1 cellular context compared by ENCODE assay signal in the genomic region with DNA sequence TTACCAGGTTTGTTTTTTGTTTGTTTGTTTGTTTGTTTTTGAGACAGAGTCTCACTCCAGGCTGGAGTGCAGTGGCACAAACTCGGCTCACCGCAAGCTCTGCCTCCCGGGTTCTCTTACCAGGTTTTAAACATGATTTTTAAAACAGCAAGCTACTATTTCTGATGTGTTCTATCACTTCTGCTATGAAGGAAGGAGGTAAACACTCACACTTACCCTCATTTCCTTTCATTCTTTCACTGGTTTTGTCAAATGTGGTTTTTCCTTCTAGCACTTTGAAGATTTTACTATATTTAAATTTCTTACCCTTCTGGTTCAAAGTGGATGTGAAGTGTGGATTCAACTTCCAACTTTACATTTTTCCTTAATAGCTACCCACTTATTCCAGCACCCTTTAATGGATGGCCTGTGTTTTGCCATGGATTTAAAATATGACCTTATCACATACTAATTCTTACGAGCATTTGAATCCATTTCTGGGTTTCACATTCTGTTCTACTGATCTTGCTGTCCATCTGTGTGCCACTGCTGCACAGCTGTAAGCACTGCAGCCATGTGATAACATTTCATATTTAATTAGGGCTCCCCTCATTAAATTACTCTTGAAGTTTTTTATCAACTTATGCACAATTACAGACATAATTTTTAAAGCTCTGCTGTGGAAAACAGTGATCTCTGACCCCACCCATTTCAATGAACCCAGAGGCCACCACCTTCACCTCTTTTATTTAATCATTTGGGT.
TF ChIP-seq lines count a peak whose summit lies in the region.

No MANE protein-coding gene starts in this region.

TF ChIP-seq in SK-N-SH treated with all-trans-retinoic acid at 6 μM for 48 hours, 23 proteins besides CTCF, POLR2A, EP300 and RAD21:
- TF ChIP-seq, protein P1, sequence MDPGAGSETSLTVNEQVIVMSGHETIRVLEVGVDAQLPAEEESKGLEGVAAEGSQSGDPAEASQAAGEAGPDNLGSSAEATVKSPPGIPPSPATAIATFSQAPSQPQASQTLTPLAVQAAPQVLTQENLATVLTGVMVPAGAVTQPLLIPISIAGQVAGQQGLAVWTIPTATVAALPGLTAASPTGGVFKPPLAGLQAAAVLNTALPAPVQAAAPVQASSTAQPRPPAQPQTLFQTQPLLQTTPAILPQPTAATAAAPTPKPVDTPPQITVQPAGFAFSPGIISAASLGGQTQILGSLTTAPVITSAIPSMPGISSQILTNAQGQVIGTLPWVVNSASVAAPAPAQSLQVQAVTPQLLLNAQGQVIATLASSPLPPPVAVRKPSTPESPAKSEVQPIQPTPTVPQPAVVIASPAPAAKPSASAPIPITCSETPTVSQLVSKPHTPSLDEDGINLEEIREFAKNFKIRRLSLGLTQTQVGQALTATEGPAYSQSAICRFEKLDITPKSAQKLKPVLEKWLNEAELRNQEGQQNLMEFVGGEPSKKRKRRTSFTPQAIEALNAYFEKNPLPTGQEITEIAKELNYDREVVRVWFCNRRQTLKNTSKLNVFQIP (CRISPR knock-in tag; IDR thresholded peaks at IDR 0.05; ENCODE audit: borderline replicate concordance, low read depth): no peak
- TF ChIP-seq ESRRG (CRISPR knock-in tag; IDR thresholded peaks at IDR 0.05) (no peak), TCF4 (CRISPR knock-in tag; IDR thresholded peaks at IDR 0.05; ENCODE audit: borderline replicate concordance) (peak; percentile 89), TOX (CRISPR knock-in tag; IDR thresholded peaks at IDR 0.05; ENCODE audit: borderline replicate concordance) (no peak), ZNF70 (CRISPR knock-in tag; IDR thresholded peaks at IDR 0.05) (no peak), ZNF8 (CRISPR knock-in tag; IDR thresholded peaks at IDR 0.05) (no peak), ZC3H10 (CRISPR knock-in tag; IDR thresholded peaks at IDR 0.05) (no peak), ISL1 (CRISPR knock-in tag; IDR thresholded peaks at IDR 0.05) (no peak), SNAI2 (CRISPR knock-in tag; IDR thresholded peaks at IDR 0.05) (no peak), OSR1 (CRISPR knock-in tag; IDR thresholded peaks at IDR 0.05) (no peak)
- TF ChIP-seq, protein P2, sequence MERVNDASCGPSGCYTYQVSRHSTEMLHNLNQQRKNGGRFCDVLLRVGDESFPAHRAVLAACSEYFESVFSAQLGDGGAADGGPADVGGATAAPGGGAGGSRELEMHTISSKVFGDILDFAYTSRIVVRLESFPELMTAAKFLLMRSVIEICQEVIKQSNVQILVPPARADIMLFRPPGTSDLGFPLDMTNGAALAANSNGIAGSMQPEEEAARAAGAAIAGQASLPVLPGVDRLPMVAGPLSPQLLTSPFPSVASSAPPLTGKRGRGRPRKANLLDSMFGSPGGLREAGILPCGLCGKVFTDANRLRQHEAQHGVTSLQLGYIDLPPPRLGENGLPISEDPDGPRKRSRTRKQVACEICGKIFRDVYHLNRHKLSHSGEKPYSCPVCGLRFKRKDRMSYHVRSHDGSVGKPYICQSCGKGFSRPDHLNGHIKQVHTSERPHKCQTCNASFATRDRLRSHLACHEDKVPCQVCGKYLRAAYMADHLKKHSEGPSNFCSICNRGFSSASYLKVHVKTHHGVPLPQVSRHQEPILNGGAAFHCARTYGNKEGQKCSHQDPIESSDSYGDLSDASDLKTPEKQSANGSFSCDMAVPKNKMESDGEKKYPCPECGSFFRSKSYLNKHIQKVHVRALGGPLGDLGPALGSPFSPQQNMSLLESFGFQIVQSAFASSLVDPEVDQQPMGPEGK (CRISPR knock-in tag; IDR thresholded peaks at IDR 0.05; ENCODE audit: borderline replicate concordance): no peak
- TF ChIP-seq, protein P3, sequence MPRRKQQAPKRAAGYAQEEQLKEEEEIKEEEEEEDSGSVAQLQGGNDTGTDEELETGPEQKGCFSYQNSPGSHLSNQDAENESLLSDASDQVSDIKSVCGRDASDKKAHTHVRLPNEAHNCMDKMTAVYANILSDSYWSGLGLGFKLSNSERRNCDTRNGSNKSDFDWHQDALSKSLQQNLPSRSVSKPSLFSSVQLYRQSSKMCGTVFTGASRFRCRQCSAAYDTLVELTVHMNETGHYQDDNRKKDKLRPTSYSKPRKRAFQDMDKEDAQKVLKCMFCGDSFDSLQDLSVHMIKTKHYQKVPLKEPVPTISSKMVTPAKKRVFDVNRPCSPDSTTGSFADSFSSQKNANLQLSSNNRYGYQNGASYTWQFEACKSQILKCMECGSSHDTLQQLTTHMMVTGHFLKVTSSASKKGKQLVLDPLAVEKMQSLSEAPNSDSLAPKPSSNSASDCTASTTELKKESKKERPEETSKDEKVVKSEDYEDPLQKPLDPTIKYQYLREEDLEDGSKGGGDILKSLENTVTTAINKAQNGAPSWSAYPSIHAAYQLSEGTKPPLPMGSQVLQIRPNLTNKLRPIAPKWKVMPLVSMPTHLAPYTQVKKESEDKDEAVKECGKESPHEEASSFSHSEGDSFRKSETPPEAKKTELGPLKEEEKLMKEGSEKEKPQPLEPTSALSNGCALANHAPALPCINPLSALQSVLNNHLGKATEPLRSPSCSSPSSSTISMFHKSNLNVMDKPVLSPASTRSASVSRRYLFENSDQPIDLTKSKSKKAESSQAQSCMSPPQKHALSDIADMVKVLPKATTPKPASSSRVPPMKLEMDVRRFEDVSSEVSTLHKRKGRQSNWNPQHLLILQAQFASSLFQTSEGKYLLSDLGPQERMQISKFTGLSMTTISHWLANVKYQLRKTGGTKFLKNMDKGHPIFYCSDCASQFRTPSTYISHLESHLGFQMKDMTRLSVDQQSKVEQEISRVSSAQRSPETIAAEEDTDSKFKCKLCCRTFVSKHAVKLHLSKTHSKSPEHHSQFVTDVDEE (CRISPR knock-in tag; IDR thresholded peaks at IDR 0.05): peak; percentile 85
